Comparison of ENCODE assay signal across 1 cellular context in the genomic region with DNA sequence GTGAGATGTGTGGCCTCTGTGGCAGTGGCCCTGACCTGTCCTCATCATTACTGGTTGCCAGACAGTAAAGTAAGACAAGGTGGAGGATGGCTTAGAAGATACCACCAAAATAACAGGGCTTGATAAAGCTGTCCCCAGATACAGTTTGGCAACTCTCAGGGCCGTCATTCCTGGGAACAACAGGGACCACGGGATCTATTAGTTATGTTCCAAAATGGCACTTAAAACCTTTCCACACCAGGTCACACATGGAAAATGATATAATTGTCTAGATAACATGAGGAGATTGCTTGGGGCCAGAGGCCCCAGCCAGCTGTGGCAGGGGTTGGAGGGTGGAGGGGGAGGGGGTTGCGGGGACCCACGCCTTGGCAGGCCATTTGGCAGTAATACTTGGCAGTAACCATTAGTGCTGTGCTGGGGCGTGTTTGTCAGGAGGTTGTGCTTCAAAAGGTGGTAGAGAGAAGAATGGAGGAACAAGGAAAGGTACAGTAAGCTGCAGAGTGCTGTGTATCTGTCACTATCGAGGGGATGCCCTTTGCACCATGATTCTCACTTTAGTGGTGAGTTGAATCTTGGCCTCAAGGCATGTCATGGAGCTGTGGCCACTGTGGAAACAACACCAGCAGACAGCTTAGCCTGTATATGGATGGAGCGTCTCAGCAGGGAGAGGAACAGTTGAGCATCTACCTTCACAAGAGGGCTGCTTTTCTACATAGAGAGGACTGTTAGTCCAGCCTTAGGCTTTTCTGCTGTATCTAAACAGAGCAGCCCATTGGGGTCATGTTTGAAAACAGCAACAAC.
TF ChIP-seq lines count a peak whose summit lies in the region.

No MANE protein-coding gene starts in this region.

TF ChIP-seq in H1, 55 proteins besides CTCF, POLR2A, EP300 and RAD21:
- TF ChIP-seq BRCA1 (IDR thresholded peaks at IDR 0.05; ENCODE audit: low read depth, low read length) (no peak), KDM1A (IDR thresholded peaks at IDR 0.05; ENCODE audit: borderline replicate concordance, low read length) (no peak)
TF ChIP-seq in H1: peak in this region for 0.
